Comparison of ENCODE assay signal across 8 cellular contexts in the genomic region with DNA sequence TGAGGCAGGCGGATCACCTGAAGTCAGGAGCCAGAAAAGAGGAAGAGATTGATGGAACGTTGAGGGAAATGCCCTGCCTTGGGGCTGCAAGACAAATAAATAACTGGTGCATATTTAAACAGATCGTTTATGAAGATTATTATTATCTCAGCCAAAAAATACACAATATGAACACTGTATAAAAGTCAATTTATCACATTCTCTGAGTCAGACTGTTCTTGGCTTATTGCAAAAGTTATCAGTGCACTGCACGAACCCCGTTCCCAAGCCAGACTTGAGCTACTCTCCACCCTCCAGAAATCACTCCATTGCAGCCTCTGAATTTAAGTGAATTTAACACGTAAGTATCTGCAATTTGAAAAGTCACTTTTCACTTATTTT. TPM values are rescaled to one million over a fixed set of nuclear protein-coding genes. Genes with fewer than 3 reads are reported as not detected.
DNase-seq lines count a peak whose midpoint lies in the region; ATAC-seq and TF ChIP-seq lines count a peak whose summit lies in the region.

No MANE protein-coding gene starts in this region.

- peaks cover 61% of the 10 kb centered on the region for H3F3A ChIP-seq in GM23248 (ENCODE audit: insufficient read depth)

- H3K9me3 ChIP-seq in GM23248 (ENCODE audit: low read depth): no peaks in the 10 kb centered on the region
- no peaks in the 10 kb centered on the region for H3K9me3 ChIP-seq in skeletal muscle tissue (ENCODE audit: control insufficient read depth in 3 of 3, low read length in 3 of 3)

- H3K9me2 ChIP-seq in GM23248 (ENCODE audit: insufficient read depth): no peaks in the 10 kb centered on the region

- H3K4me1 ChIP-seq in GM23248 (ENCODE audit: insufficient read depth): peaks cover 43% of the 10 kb centered on the region
- peaks cover 32% of the 10 kb centered on the region for H3K4me1 ChIP-seq in foreskin keratinocyte
- peaks cover 27 to 46% (median 36%) of the 10 kb centered on the region in 3 donors for H3K4me1 ChIP-seq in skeletal muscle tissue (ENCODE audit: control insufficient read depth in 3 of 3, insufficient read depth in 3 of 3, low read length in 3 of 3)

- in situ Hi-C loops in GM23248 (cut with MboI): no loop called here

- H4K20me1 ChIP-seq in GM23248 (ENCODE audit: insufficient read depth): no peaks in the 10 kb centered on the region

- DNase-seq in GM23248: peak; percentile 85
- DNase-seq in foreskin keratinocyte: no peak
- DNase-seq in epidermal melanocyte (ENCODE audit: insufficient read length, low spot score): no peak
- no peak for DNase-seq in hippocampal formation (lab: John Stamatoyannopoulos, UW)
- DNase-seq in NCI-H2196 (lab: John Stamatoyannopoulos, UW; ENCODE audit: unreplicated experiment): no peak

- ATAC-seq in foreskin keratinocyte: no peak
- ATAC-seq in GM19328 (IDR thresholded peaks at IDR 0.05; ENCODE audit: unreplicated experiment): no peak

- 0 out of 2 replicates have a peak overlapping the region, but pooled peaks have one; percentile 55 for H2AFZ ChIP-seq in GM23248

- H3K4me3 ChIP-seq in GM23248: peak overlapping the region; percentile 91
- H3K4me3 ChIP-seq in skeletal muscle tissue (ENCODE audit: low read length in 3 of 3): peak overlapping the region; percentile 89 to 98 (median 96)

- peaks cover 58% of the 10 kb centered on the region for H3K79me2 ChIP-seq in GM23248 (ENCODE audit: insufficient read depth)

- H3K36me3 ChIP-seq in GM23248 (ENCODE audit: low read depth): no peaks in the 10 kb centered on the region
- no peaks in the 10 kb centered on the region for H3K36me3 ChIP-seq in skeletal muscle tissue (ENCODE audit: control insufficient read depth in 3 of 3, insufficient read depth in 3 of 3, low read length in 3 of 3)

- H3K27me3 ChIP-seq in GM23248 (replicated peaks; ENCODE audit: insufficient read depth) (no peaks in the 10 kb centered on the region), foreskin keratinocyte (no peaks in the 10 kb centered on the region), skeletal muscle tissue (ENCODE audit: control insufficient read depth in 3 of 3, insufficient read depth in 3 of 3, low read length in 3 of 3) (no peaks in the 10 kb centered on the region)

- peak overlapping the region; percentile 93 for H3K4me2 ChIP-seq in GM23248 (ENCODE audit: unreplicated experiment)

- WGBS in GM23248 (ENCODE audit: low coverage in 1 of 2, low lambda C conversion rate in 2 of 2, missing lambda C conversion rate in 2 of 2), 2 experiments: 1 to 3% methylated on average over 6 of the region's 6 CpGs

- H3K9ac ChIP-seq in GM23248 (peak overlapping the region; percentile 85), skeletal muscle tissue (ENCODE audit: low read depth in 1 of 3, low read length in 3 of 3) (peak overlapping the region in 1 of 3 donors; percentile 93)

- H3K27ac ChIP-seq in GM23248 (peak overlapping the region; percentile 86), VCaP (peak overlapping the region; percentile 70; the same call in 1 of the 2 replicates), foreskin keratinocyte (peak overlapping the region; percentile 90), skeletal muscle tissue (ENCODE audit: low read depth, low read length) (no peak overlapping the region)

- TF ChIP-seq CTCF in VCaP (conservative IDR thresholded peaks at IDR 0.05) (no peak), foreskin keratinocyte (conservative IDR thresholded peaks at IDR 0.05) (no peak)

RNA-seq across cellular contexts. Expression of a gene that starts 1.6 kb away (rescaled TPM):
- total RNA-seq in GM23248 (2014; rRNA removed; shearing (Covaris generic)): 18.5 and 22.4 TPM in 2 replicates
- polyA plus RNA-seq in GM23248 (2016; fragmentation: Nextera tagmentation; extraction: Ambion mirVana) (12.4 and 12.6 TPM in 2 replicates), foreskin keratinocyte (9.4 and 10.1 TPM in 2 replicates)
- total RNA-seq in foreskin keratinocyte (24.3 and 24.5 TPM in 2 replicates), skeletal muscle tissue (15.1 TPM)
